ENCODE assay signal across 15 cellular contexts in the genomic region with DNA sequence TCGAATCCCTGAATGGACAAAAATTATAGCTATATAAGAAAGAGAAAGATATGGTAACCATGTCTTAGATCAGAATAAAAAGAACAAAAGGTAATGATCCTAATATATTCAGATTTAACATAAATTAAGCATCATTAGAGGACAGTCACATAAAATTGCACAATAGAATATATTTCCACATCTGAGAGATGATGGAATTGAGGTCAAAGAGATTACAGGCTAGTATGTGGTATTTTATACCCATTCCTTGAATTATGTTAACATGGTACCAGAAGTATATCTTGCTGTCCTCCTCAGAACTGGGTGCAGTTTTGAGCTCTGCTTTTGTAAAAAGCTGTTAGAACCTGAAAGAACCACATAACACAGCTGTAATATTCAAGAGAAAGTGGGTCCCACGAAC.
A peak's percentile ranks its signal among the peaks of the same experiment; 100 is the strongest.
DNase-seq lines count a peak whose midpoint lies in the region; TF ChIP-seq lines count a peak whose summit lies in the region.
"Had no signal": no experiment of that assay in that cellular context is flagged by ENCODE, and none has a peak within 500 bp of the region (broad histone marks: within the 10 kb centered on the region; RNA-seq: fewer than 3 reads in every experiment).

No MANE protein-coding gene starts in this region.

- H3K9me3 Mint-ChIP-seq in activated naive CD8-positive, alpha-beta T cell treated with anti-CD3 and anti-CD28 coated beads for 36 hours = peaks cover 5% of the 10 kb centered on the region

- H3K4me3 ChIP-seq in fibroblast of villous mesenchyme (ENCODE audit: low read depth, low read length) = no peak overlapping the region
- H3K4me3 ChIP-seq: K562 had no signal

- no peak overlapping the region for H3K4me3 Mint-ChIP-seq in activated naive CD8-positive, alpha-beta T cell treated with anti-CD3 and anti-CD28 coated beads for 36 hours
- H3K4me3 Mint-ChIP-seq: CD8-positive, alpha-beta T cell had no signal

- TF ChIP-seq CTCF in VCaP (conservative IDR thresholded peaks at IDR 0.05) = no peak
- TF ChIP-seq CTCF in fibroblast of villous mesenchyme (IDR thresholded peaks at IDR 0.05; ENCODE audit: insufficient read depth, low read depth, low read length) = no peak

- H3K27ac Mint-ChIP-seq in activated naive CD8-positive, alpha-beta T cell treated with anti-CD3 and anti-CD28 coated beads for 36 hours = no peak overlapping the region
- H3K27ac Mint-ChIP-seq: CD8-positive, alpha-beta T cell had no signal

- DNase-seq in AML-193 (lab: John Stamatoyannopoulos, UW) (peak; percentile 17 to 26), EH (ENCODE audit: low read depth) (peak; percentile 7), fibroblast of villous mesenchyme (ENCODE audit: low read depth) (peak; percentile 49), nucleus accumbens (lab: John Stamatoyannopoulos, UW) (no peak), NCI-H146 (lab: John Stamatoyannopoulos, UW) (no peak), cortex of kidney (lab: John Stamatoyannopoulos, UW) (no peak)
- no peak for DNase-seq in activated naive CD8-positive, alpha-beta T cell treated with anti-CD3 and anti-CD28 coated beads for 36 hours
- DNase-seq: C1 segment of cervical spinal cord; CD8-positive, alpha-beta T cell; NCI-H1105 treated with DMSO at 0.1 percent for 48 hours; NCI-H1694 treated with DMSO at 0.1 percent for 48 hours; NCI-H446; NCI-H526 had no signal

- H3K4me1 Mint-ChIP-seq in activated naive CD8-positive, alpha-beta T cell treated with anti-CD3 and anti-CD28 coated beads for 36 hours = peaks cover 21% of the 10 kb centered on the region

- peak overlapping the region; percentile 59; the same call in 1 of the 2 replicates for H3K27ac ChIP-seq in VCaP

- H3K36me3 Mint-ChIP-seq in activated naive CD8-positive, alpha-beta T cell treated with anti-CD3 and anti-CD28 coated beads for 36 hours = peaks cover 6% of the 10 kb centered on the region

- peaks cover 5% of the 10 kb centered on the region for H3K27me3 Mint-ChIP-seq in activated naive CD8-positive, alpha-beta T cell treated with anti-CD3 and anti-CD28 coated beads for 36 hours

Comparison
In these comparisons a context has a peak if more than half of its experiments do, and no peak if none do; other contexts are left out.
1. DNase-seq: peak in AML-193 (2 of 2), EH (single experiment) and fibroblast of villous mesenchyme (single experiment); none in activated naive CD8-positive, alpha-beta T cell treated with anti-CD3 and anti-CD28 coated beads for 36 hours (single experiment), nucleus accumbens (0 of 56), NCI-H146 (single experiment) and cortex of kidney (single experiment).